ENCODE assay signal across 25 cellular contexts in genomic region chr5:7978991-7979390, GRCh38.
"Had no signal": no experiment of that assay in that cellular context is flagged by ENCODE, and none has a peak within 500 bp of the region (broad histone marks: within the 10 kb centered on the region; RNA-seq: fewer than 3 reads in every experiment).

No MANE protein-coding gene starts in this region.

- H3K9me3 Mint-ChIP-seq: mesothelial cell of epicardium, nephron progenitor cell, neural progenitor cell, type B pancreatic cell had no signal

- H3K4me1 Mint-ChIP-seq: immature natural killer cell; mesothelial cell of epicardium; natural killer cell; nephron progenitor cell; stimulated activated effector memory CD8-positive, alpha-beta T cell treated with anti-CD3 and anti-CD28 coated beads, Interleukin-12 subunit alpha, Interleukin-12 subunit beta, amount 100 ng/mL, for 72 hours; stimulated activated naive CD8-positive, alpha-beta T cell treated with anti-CD3 and anti-CD28 coated beads, Interleukin-15, amount 100 ng/mL, for 72 hours had no signal

- ATAC-seq: left colon; natural killer cell; stimulated activated effector memory CD8-positive, alpha-beta T cell treated with anti-CD3 and anti-CD28 coated beads, Interleukin-12 subunit alpha, Interleukin-12 subunit beta, amount 100 ng/mL, for 72 hours; stimulated activated naive CD8-positive, alpha-beta T cell treated with anti-CD3 and anti-CD28 coated beads, Interleukin-15, amount 100 ng/mL, for 72 hours had no signal

- H3K27me3 Mint-ChIP-seq: progenitor cell of endocrine pancreas had no signal

- H3K27ac Mint-ChIP-seq: immature natural killer cell; mesothelial cell of epicardium; naive B cell; natural killer cell; nephron progenitor cell; neural progenitor cell; progenitor cell of endocrine pancreas; stimulated activated effector memory CD8-positive, alpha-beta T cell treated with anti-CD3 and anti-CD28 coated beads, Interleukin-12 subunit alpha, Interleukin-12 subunit beta, amount 100 ng/mL, for 72 hours; type B pancreatic cell had no signal

- H3K27me3 ChIP-seq: neural progenitor cell, ovary, sigmoid colon, spleen, tibial nerve, uterus had no signal

- H3K4me3 Mint-ChIP-seq: immature natural killer cell; mesothelial cell of epicardium; naive B cell; natural killer cell; nephron progenitor cell; neural progenitor cell; stimulated activated effector memory CD8-positive, alpha-beta T cell treated with anti-CD3 and anti-CD28 coated beads, Interleukin-12 subunit alpha, Interleukin-12 subunit beta, amount 100 ng/mL, for 72 hours; stimulated activated naive CD8-positive, alpha-beta T cell treated with anti-CD3 and anti-CD28 coated beads, Interleukin-15, amount 100 ng/mL, for 72 hours; type B pancreatic cell had no signal

- H3K9ac ChIP-seq: neural progenitor cell had no signal

- H3K36me3 ChIP-seq: left ventricle myocardium inferior, neural progenitor cell, ovary, sigmoid colon, spleen, tibial nerve, uterus had no signal

- H3K27ac ChIP-seq: left ventricle myocardium inferior, neural progenitor cell, ovary, sigmoid colon, spleen, tibial nerve, uterus had no signal

- H3K9me3 ChIP-seq: left ventricle myocardium inferior, ovary, sigmoid colon, spleen, tibial nerve, uterus had no signal

- H2AFZ ChIP-seq: neural progenitor cell had no signal

- H3K4me3 ChIP-seq: left ventricle myocardium inferior, lung, neural progenitor cell, ovary, sigmoid colon, spleen, tibial nerve, uterus had no signal

- H3K4me1 ChIP-seq: left ventricle myocardium inferior, sigmoid colon, spleen, uterus had no signal

- H3K36me3 Mint-ChIP-seq: mesothelial cell of epicardium; naive B cell; natural killer cell; neural progenitor cell; stimulated activated effector memory CD8-positive, alpha-beta T cell treated with anti-CD3 and anti-CD28 coated beads, Interleukin-12 subunit alpha, Interleukin-12 subunit beta, amount 100 ng/mL, for 72 hours; type B pancreatic cell had no signal

- H3K4me2 ChIP-seq: neural progenitor cell had no signal

- DNase-seq: immature natural killer cell; kidney; left colon; left ventricle myocardium inferior; mesendoderm; naive B cell; natural killer cell; nephron progenitor cell; ovary; right cardiac atrium; sigmoid colon; small intestine; spleen; stimulated activated CD4-positive, alpha-beta T cell treated with anti-CD3 and anti-CD28 coated beads, Interleukin-4, amount 100 ng/mL, for 24 hours; stimulated activated naive CD4-positive, alpha-beta T cell treated with Interleukin-2 at 50 U/mL for 16 hours; stimulated activated naive CD8-positive, alpha-beta T cell treated with anti-CD3 and anti-CD28 coated beads, Interleukin-15, amount 100 ng/mL, for 72 hours; substantia nigra; uterus had no signal
